ENCODE assay signal across 8 cellular contexts in the genomic region with DNA sequence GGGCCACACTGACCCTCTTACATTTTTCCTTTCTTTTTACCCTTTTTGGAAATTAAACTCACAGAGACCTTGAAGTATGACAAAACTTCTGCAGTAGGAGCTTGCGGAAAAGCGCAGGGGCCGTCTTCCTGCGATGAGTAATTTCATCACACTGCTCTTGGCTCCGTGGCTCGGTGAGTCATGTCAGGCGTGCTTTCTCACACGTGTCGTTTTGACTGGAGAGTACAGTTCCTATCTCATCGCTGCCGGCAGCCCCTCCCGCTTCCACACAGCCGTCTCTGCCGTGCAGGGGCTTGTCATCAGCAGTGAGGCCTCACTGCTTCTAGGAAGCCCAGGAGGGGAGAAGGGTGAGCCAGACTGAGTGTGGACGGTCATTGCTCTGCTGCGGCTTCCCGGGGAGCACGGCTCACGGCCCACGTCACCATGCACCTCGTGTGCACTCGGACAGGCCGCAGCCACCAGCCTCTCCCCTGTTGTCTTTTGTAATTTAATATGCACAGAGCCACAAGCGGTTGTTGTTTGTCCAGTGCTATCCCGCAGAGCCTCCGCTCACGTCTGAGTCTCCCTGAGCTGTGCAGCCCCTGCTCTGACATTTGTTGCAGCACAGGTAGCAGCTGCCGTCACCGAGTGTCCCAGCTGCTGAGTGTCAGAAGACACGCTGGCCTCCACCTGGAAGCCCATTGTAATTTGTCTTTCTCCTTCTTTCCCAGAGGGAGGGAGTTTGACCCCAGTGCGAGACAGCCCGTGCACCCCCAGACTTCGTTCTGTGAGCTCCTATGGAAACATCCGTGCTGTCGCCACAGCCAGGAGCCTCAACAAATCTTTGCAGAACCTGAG.
DNase-seq lines count a peak whose midpoint lies in the region; ATAC-seq, FAIRE-seq and TF ChIP-seq lines count a peak whose summit lies in the region.

No MANE protein-coding gene starts in this region.

- no peak for FAIRE-seq in astrocyte (lab: Jason Lieb, UNC)

- H3K9me3 ChIP-seq in astrocyte (ENCODE audit: insufficient read depth, low read depth, low read length) (no peaks in the 10 kb centered on the region), Caco-2 (no peaks in the 10 kb centered on the region)

- peaks cover 3% of the 10 kb centered on the region for H4K20me1 ChIP-seq in astrocyte (ENCODE audit: insufficient read depth, low read length)

- H3K9me3 Mint-ChIP-seq in astrocyte (ENCODE audit: unreplicated experiment) = no peaks in the 10 kb centered on the region
- H3K9me3 Mint-ChIP-seq in Caco-2 (ENCODE audit: unreplicated experiment) = no peaks in the 10 kb centered on the region

- TF ChIP-seq CTCF in AG04449 (IDR thresholded peaks at IDR 0.05; ENCODE audit: insufficient read depth, low read length, missing control alignments) (no peak), astrocyte (IDR thresholded peaks at IDR 0.05; ENCODE audit: insufficient read depth, low read depth, low read length) (no peak), Caco-2 (IDR thresholded peaks at IDR 0.05; ENCODE audit: insufficient read depth in 1 of 2, low read depth in 1 of 2, low read length in 1 of 2, severe bottlenecking in 1 of 2, unreplicated experiment in 1 of 2) (no peak)

- H3K4me1 ChIP-seq in astrocyte (ENCODE audit: insufficient read depth, low read length) (peaks cover 35% of the 10 kb centered on the region), Caco-2 (no peaks in the 10 kb centered on the region)

- peak overlapping the region; percentile 85 for H3K9ac ChIP-seq in astrocyte (ENCODE audit: low read length)

- H3K36me3 ChIP-seq in astrocyte (ENCODE audit: insufficient read depth, low read length) (peaks cover 4% of the 10 kb centered on the region), Caco-2 (ENCODE audit: control insufficient read depth, insufficient read depth, low read length) (no peaks in the 10 kb centered on the region)

- H3K36me3 Mint-ChIP-seq in astrocyte (ENCODE audit: low read depth, unreplicated experiment) = peaks cover 15% of the 10 kb centered on the region
- H3K36me3 Mint-ChIP-seq in Caco-2 (ENCODE audit: insufficient read depth, unreplicated experiment) = peaks cover 31% of the 10 kb centered on the region

- H2AFZ ChIP-seq in astrocyte (ENCODE audit: low read depth, low read length) = no peak overlapping the region

- H3K27ac Mint-ChIP-seq in astrocyte (ENCODE audit: unreplicated experiment) (peak overlapping the region; percentile 97), Caco-2 (ENCODE audit: unreplicated experiment) (no peak overlapping the region)

- H3K27me3 Mint-ChIP-seq in astrocyte (ENCODE audit: low read depth, unreplicated experiment) = no peaks in the 10 kb centered on the region
- H3K27me3 Mint-ChIP-seq in Caco-2 (ENCODE audit: insufficient read depth, unreplicated experiment) = no peaks in the 10 kb centered on the region

- no TSS peak for BruUV-seq in Caco-2 (replicated peaks; lab: Mats Ljungman, UMichigan)

- H3K4me3 ChIP-seq in AG04449 (ENCODE audit: low read depth, low read length) (no peak overlapping the region), astrocyte (ENCODE audit: insufficient read depth, low read depth, low read length) (peak overlapping the region; percentile 28), Caco-2 (ENCODE audit: low read depth, low read length) (no peak overlapping the region)

- DNase-seq in AG04449 (ENCODE audit: low read depth, low spot score) (peak; percentile 82), HUDEP-2 (lab: John Stamatoyannopoulos, UW; ENCODE audit: unreplicated experiment in 76 of 76) (peak in 58 of 76 experiments; percentile 7 to 72 (median 47)), T1000 (lab: John Stamatoyannopoulos, UW) (peak; percentile 87), astrocyte (ENCODE audit: low read depth) (peak; percentile 99), left colon (peak; percentile 47 to 73), Caco-2 (no peak)
- DNase-seq in stimulated activated CD4-positive, alpha-beta T cell treated with anti-CD3 and anti-CD28 coated beads, TNF-alpha, amount 100 ng/mL, for 1 hour (ENCODE audit: low read depth in 3 of 3, low spot score in 1 of 3) = peak; percentile 63 to 81 (median 71)

- peak overlapping the region; percentile 9 for H3K4me3 Mint-ChIP-seq in astrocyte (ENCODE audit: unreplicated experiment)
- no peak overlapping the region for H3K4me3 Mint-ChIP-seq in Caco-2 (ENCODE audit: unreplicated experiment)

- POLR2A ChIA-PET in AG04449 (lab: Yijun Ruan, JAX) = interaction anchor here (0.8 to 1.2 kb wide), 2 partner anchors 59 to 438 kb away, joined by 3 read pairs; no protein-coding TSS in a partner anchor
- POLR2A ChIA-PET in Caco-2 (lab: Charles Lee) = no interaction called here

- H3K79me2 ChIP-seq in astrocyte (ENCODE audit: insufficient read depth, low read length) = no peaks in the 10 kb centered on the region

- CTCF ChIA-PET in AG04449 (lab: Yijun Ruan, JAX) = interaction anchor here (0.6 to 2.6 kb wide), 2 partner anchors 26 to 244 kb away, joined by 3 to 8 read pairs; no protein-coding TSS in a partner anchor
- CTCF ChIA-PET in Caco-2 (lab: Charles Lee) = no interaction called here

- intact Hi-C loops in left colon (cut with DNase I, micrococcal nuclease) = no loop called here
- intact Hi-C loops in Caco-2 (cut with micrococcal nuclease; ENCODE audit: unreplicated experiment) = no loop called here

- ATAC-seq in GM19438 (IDR thresholded peaks at IDR 0.05; ENCODE audit: low read depth, unreplicated experiment) (peak; percentile 74), left colon (peak; percentile 38)

- peak overlapping the region; percentile 80 for H3K4me2 ChIP-seq in astrocyte (ENCODE audit: low read length)

- no peaks in the 10 kb centered on the region for H3K27me3 ChIP-seq in astrocyte (ENCODE audit: insufficient read depth, low read length)
- no peaks in the 10 kb centered on the region for H3K27me3 ChIP-seq in Caco-2 (replicated peaks; ENCODE audit: control insufficient read depth, insufficient read depth, low read length)

- H3K4me1 Mint-ChIP-seq in astrocyte (ENCODE audit: low read depth, unreplicated experiment) (peaks cover 36% of the 10 kb centered on the region), Caco-2 (ENCODE audit: low read depth, unreplicated experiment) (no peaks in the 10 kb centered on the region)

- peak overlapping the region; percentile 96 for H3K27ac ChIP-seq in astrocyte (ENCODE audit: low read depth, low read length)

Comparison
In these comparisons a context has a peak if more than half of its experiments do, and no peak if none do; other contexts are left out.
1. DNase-seq: peak in AG04449 (single experiment), HUDEP-2 (58 of 76), T1000 (single experiment), astrocyte (single experiment), left colon (2 of 2) and stimulated activated CD4-positive, alpha-beta T cell treated with anti-CD3 and anti-CD28 coated beads, TNF-alpha, amount 100 ng/mL, for 1 hour (3 of 3); none in Caco-2 (0 of 2).